ENCODE assay signal across 19 cellular contexts in the genomic region with DNA sequence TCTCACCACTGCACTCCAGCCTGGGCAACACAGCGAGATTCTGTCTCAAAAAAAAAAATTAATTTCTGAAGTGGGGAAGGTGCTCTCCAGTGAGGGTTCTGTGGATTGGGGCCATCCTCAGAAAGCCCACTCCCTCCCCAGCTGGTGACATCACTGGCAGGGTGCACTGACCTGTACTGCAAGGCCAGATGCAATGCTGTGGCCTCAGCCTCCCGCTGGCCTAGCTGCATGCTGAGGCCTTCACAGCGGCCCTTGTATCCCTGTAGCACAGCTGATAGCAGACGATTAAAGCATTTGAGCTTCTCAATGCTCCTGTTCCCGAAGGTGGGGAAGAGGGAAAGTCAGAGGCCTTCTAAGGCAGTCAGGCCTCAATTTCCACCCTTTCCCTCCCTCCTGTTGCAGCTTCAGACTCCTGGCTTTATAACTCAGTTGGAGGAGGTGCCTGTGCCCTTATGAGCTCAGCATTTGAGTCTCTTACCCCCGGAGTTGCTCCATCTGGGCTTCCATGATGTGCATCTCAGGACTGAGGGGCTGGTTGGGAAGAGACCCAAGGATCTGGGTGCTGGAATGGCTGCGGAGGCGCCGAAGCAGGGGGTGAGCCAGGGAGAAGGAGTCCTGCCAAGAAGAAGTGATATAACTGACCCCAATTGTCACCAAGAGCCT. TPM values are rescaled to one million over a fixed set of nuclear protein-coding genes. Genes with fewer than 3 reads are reported as not detected.
DNase-seq lines count a peak whose midpoint lies in the region; FAIRE-seq and TF ChIP-seq lines count a peak whose summit lies in the region.
"Had no signal": no experiment of that assay in that cellular context is flagged by ENCODE, and none has a peak within 500 bp of the region (broad histone marks: within the 10 kb centered on the region; RNA-seq: fewer than 3 reads in every experiment).

No MANE protein-coding gene starts in this region.

- no peak for FAIRE-seq in astrocyte (lab: Jason Lieb, UNC)
- FAIRE-seq: HepG2 had no signal

- peak; percentile 44 for DNase-seq in A172 (ENCODE audit: low spot score)
- DNase-seq in EL, result peak; percentile 22
- no peak for DNase-seq in astrocyte (ENCODE audit: low read depth)
- peak; percentile 34 for DNase-seq in iris pigment epithelial cell (ENCODE audit: low read depth)
- no peak for DNase-seq in GM03348 (ENCODE audit: low spot score)
- no peak for DNase-seq in NCI-H345 treated with DMSO at 0.1 percent for 48 hours (lab: John Stamatoyannopoulos, UW; ENCODE audit: unreplicated experiment)
- DNase-seq in epidermal melanocyte (ENCODE audit: insufficient read length, low spot score), result no peak
- DNase-seq: BE2C; CD4-positive, alpha-beta memory T cell; HFFc6; KG1; NCI-H1048; NCI-H2081 treated with DMSO at 0.1 percent for 48 hours; NCI-H446; NCI-H748 treated with DMSO at 0.1 percent for 48 hours; PC-9 had no signal

- H3K4me3 ChIP-seq in astrocyte (ENCODE audit: insufficient read depth, low read depth, low read length), result no peak overlapping the region
- H3K4me3 ChIP-seq: PC-9, SJSA1 had no signal

- peak overlapping the region; percentile 34 for H3K27ac Mint-ChIP-seq in astrocyte (ENCODE audit: unreplicated experiment)
- H3K27ac Mint-ChIP-seq: CD4-positive, alpha-beta memory T cell; HFFc6 had no signal

- no peak for TF ChIP-seq CTCF in astrocyte (IDR thresholded peaks at IDR 0.05; ENCODE audit: insufficient read depth, low read depth, low read length)

- H3K36me3 Mint-ChIP-seq in astrocyte (ENCODE audit: low read depth, unreplicated experiment), result no peaks in the 10 kb centered on the region
- H3K36me3 Mint-ChIP-seq: CD4-positive, alpha-beta memory T cell had no signal

- no peaks in the 10 kb centered on the region for H3K4me1 Mint-ChIP-seq in astrocyte (ENCODE audit: low read depth, unreplicated experiment)

- H3K27me3 ChIP-seq in astrocyte (ENCODE audit: insufficient read depth, low read length), result no peaks in the 10 kb centered on the region
- H3K27me3 ChIP-seq: BE2C, SJSA1 had no signal

- H3K36me3 ChIP-seq in astrocyte (ENCODE audit: insufficient read depth, low read length), result no peaks in the 10 kb centered on the region
- H3K36me3 ChIP-seq: BE2C, SJSA1 had no signal

- H3K9me3 ChIP-seq in astrocyte (ENCODE audit: insufficient read depth, low read depth, low read length), result peaks cover 10% of the 10 kb centered on the region
- H3K9me3 ChIP-seq: SJSA1 had no signal

- H3K27me3 Mint-ChIP-seq in astrocyte (ENCODE audit: low read depth, unreplicated experiment), result peaks cover 13% of the 10 kb centered on the region
- H3K27me3 Mint-ChIP-seq: CD4-positive, alpha-beta memory T cell had no signal

- H3K9ac ChIP-seq in astrocyte (ENCODE audit: low read length), result no peak overlapping the region

- H3K4me1 ChIP-seq in astrocyte (ENCODE audit: insufficient read depth, low read length), result no peaks in the 10 kb centered on the region
- H3K4me1 ChIP-seq: BE2C, SJSA1 had no signal

- no peak overlapping the region for H3K4me3 Mint-ChIP-seq in astrocyte (ENCODE audit: unreplicated experiment)
- H3K4me3 Mint-ChIP-seq: CD4-positive, alpha-beta memory T cell; HFFc6 had no signal

- H3K4me2 ChIP-seq in astrocyte (ENCODE audit: low read length), result no peak overlapping the region
- H3K4me2 ChIP-seq: PC-9 had no signal

- H4K20me1 ChIP-seq in astrocyte (ENCODE audit: insufficient read depth, low read length), result no peaks in the 10 kb centered on the region

- no peak overlapping the region for H3K27ac ChIP-seq in astrocyte (ENCODE audit: low read depth, low read length)
- H3K27ac ChIP-seq: PC-9, SJSA1 had no signal

- no peaks in the 10 kb centered on the region for H3K9me3 Mint-ChIP-seq in astrocyte (ENCODE audit: unreplicated experiment)
- H3K9me3 Mint-ChIP-seq: CD4-positive, alpha-beta memory T cell had no signal

- H2AFZ ChIP-seq in astrocyte (ENCODE audit: low read depth, low read length), result no peak overlapping the region
- H2AFZ ChIP-seq: PC-9 had no signal

- H3K79me2 ChIP-seq in astrocyte (ENCODE audit: insufficient read depth, low read length), result no peaks in the 10 kb centered on the region

RNA-seq across cellular contexts. Expression of gene USHBP1, which starts 5.3 kb away (rescaled TPM):
- total RNA-seq in A172 (2014; rRNA removed; shearing (Covaris generic)), result not detected in 2 replicates
- 0.27 TPM in 1 of 2 replicates, not detected in the other for total RNA-seq in astrocyte
- total RNA-seq: H4, HFFc6, PC-9, SJSA1 had no signal

RNA-seq across cellular contexts. Expression of gene BABAM1, which starts 8.0 kb away (rescaled TPM):
- total RNA-seq in A172 (2014; rRNA removed; shearing (Covaris generic)), result 161 and 209 TPM in 2 replicates
- 112 and 115 TPM in 2 replicates for total RNA-seq in astrocyte

RNA-seq across cellular contexts. Expression of gene NR2F6, which starts 13.5 kb away (rescaled TPM):
- 54.5 and 70.9 TPM in 2 replicates for total RNA-seq in A172 (2014; rRNA removed; shearing (Covaris generic))
- 63.5 and 72.8 TPM in 2 replicates for total RNA-seq in astrocyte

RNA-seq across cellular contexts. Expression of gene ANKLE1, which starts 22.5 kb away (rescaled TPM):
- total RNA-seq in A172 (2014; rRNA removed; shearing (Covaris generic)), result 0.24 and 0.60 TPM in 2 replicates
- 1.0 and 1.8 TPM in 2 replicates for total RNA-seq in astrocyte

RNA-seq across cellular contexts. Expression of gene OCEL1, which starts 33.2 kb away (rescaled TPM):
- 3.1 and 4.7 TPM in 2 replicates for total RNA-seq in A172 (2014; rRNA removed; shearing (Covaris generic))
- 12.3 and 13.5 TPM in 2 replicates for total RNA-seq in astrocyte

Comparison
In these comparisons a context has a peak if more than half of its experiments do, and no peak if none do; other contexts are left out.
1. DNase-seq: peak in A172 (single experiment), EL (single experiment) and iris pigment epithelial cell (single experiment); none in astrocyte (single experiment), GM03348 (single experiment), NCI-H345 treated with DMSO at 0.1 percent for 48 hours (single experiment) and epidermal melanocyte (single experiment).